Comparison of ENCODE assay signal across 8 cellular contexts in the genomic region with DNA sequence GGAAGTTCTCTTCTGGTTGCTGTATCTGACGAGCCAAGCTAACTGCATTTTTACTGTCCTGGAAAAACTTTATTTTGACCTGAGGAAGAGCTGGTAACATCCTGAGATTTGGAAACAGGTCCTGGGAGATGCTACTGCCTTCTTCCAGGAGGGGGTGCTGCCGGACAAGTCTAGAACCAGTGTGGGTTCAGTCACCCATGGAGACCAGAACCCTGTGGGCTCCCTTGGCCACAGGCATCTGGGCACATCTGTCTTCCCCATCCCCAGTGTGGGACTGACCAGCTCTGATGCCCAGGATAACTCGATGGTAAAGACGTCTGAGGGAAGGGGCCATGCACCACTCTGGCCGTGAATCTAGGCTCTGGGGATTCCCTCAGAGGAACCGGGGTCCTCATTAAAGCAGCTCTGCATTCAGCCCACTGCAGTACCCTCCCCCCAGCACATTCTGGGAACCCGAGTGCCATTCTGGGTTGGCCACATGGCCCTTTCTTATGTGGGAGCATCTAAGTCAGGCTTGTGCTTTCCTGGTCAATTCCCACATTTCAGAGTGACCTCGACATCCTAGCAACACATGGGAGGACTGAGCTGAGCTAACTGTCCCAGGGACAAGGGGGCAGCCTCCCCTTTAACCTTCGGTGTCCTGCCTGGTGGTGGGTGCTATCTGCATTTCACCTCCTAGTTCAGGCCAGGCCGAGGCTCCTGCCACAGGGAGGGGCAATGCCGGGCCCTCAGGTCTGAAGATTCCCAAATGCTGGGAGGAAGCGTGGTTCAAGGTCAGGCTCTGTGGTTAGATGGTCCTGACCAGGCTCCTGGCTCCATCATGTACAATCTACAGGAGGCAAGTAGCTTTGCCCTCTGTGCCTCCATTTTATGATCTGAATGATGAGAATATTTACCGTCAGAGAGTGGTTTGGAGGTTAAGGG. TPM values are rescaled to one million over a fixed set of nuclear protein-coding genes. Genes with fewer than 3 reads are reported as not detected.
DNase-seq lines count a peak whose midpoint lies in the region; ATAC-seq, FAIRE-seq and TF ChIP-seq lines count a peak whose summit lies in the region.

No MANE protein-coding gene starts in this region.

- H3K14ac ChIP-seq in IMR-90 (replicated peaks; ENCODE audit: low read depth, low read length): no peak overlapping the region

- H3K4me1 ChIP-seq in IMR-90 (ENCODE audit: control insufficient read depth, insufficient read depth, low read length) (no peaks in the 10 kb centered on the region), kidney (ENCODE audit: control insufficient read depth in 1 of 2, insufficient read depth in 1 of 2, low read depth in 1 of 2, low read length in 2 of 2) (peaks cover 20 to 23% of the 10 kb centered on the region in 2 donors)

- H3K4me2 ChIP-seq in IMR-90 (ENCODE audit: low read depth, low read length): no peak overlapping the region

- BruUV-seq in IMR-90 (replicated peaks; lab: Mats Ljungman, UMichigan): no TSS peak

- no peak for TF ChIP-seq POLR2A in IMR-90 (IDR thresholded peaks at IDR 0.05; ENCODE audit: low read depth, low read length)

- H3K4ac ChIP-seq in IMR-90 (ENCODE audit: low read depth, low read length): no peak overlapping the region

- CTCF ChIA-PET in IMR-90 (lab: Yijun Ruan, JAX): interaction anchor here (0.6 to 1.8 kb wide), 6 partner anchors 10 to 187 kb away, joined by 3 to 7 read pairs (median 4); a partner anchor contains a TSS
- CTCF ChIA-PET in T-cell (lab: Charles Lee): interaction anchor here (0.6 to 1.4 kb wide), 6 partner anchors 29 to 926 kb away, joined by 3 to 4 read pairs (median 4); a partner anchor contains a TSS

- H3K27ac Mint-ChIP-seq in T-cell: peak overlapping the region; percentile 19 to 36

- H4K91ac ChIP-seq in IMR-90 (ENCODE audit: insufficient read depth, low read depth, low read length): no peak overlapping the region

- in situ Hi-C loops in IMR-90 (cut with MboI; ENCODE audit: low sequenced_read_pairs): loop anchor here (5.0 kb wide), 1 partner anchor 254 kb away; no protein-coding TSS in a partner anchor

- POLR2A ChIA-PET in IMR-90 (lab: Charles Lee; ENCODE audit: unreplicated experiment) (interaction anchor here (0.7 kb wide), 1 partner anchor 134 kb away, joined by 4 read pairs; a partner anchor contains a TSS), T-cell (lab: Charles Lee) (interaction anchor here in 1 of 2 donors (0.6 kb wide), 1 partner anchor 178 kb away, joined by 3 read pairs; no protein-coding TSS in a partner anchor)

- no peak overlapping the region for H4K8ac ChIP-seq in IMR-90 (ENCODE audit: low read depth in 2 of 2, low read length in 2 of 2)

- H3K9me3 ChIP-seq in IMR-90 (ENCODE audit: control insufficient read depth, insufficient read depth, low read length) (no peaks in the 10 kb centered on the region), kidney (ENCODE audit: control insufficient read depth in 1 of 2, low read length in 2 of 2) (no peaks in the 10 kb centered on the region)

- 0 out of 2 replicates have a peak, but pooled peaks cover 3% of the 10 kb centered on the region for H3K9me1 ChIP-seq in IMR-90 (ENCODE audit: insufficient read depth, low read length)

- H2BK5ac ChIP-seq in IMR-90 (ENCODE audit: low read depth, low read length, poor library complexity, severe bottlenecking): no peak overlapping the region

- H3K4me3 ChIP-seq in IMR-90 (ENCODE audit: insufficient read depth, low read depth, low read length) (no peak overlapping the region), kidney (ENCODE audit: low read length in 2 of 2) (peak overlapping the region in 1 of 2 donors; percentile 34)

- peak overlapping the region; percentile 79 for H2AK9ac ChIP-seq in IMR-90 (replicated peaks; ENCODE audit: low read depth, low read length, poor library complexity)

- H3K9ac ChIP-seq in IMR-90 (ENCODE audit: low read depth, low read length): no peak overlapping the region
- H3K9ac ChIP-seq in kidney (ENCODE audit: low read length in 2 of 2): peak overlapping the region; percentile 22 to 45

- no peaks in the 10 kb centered on the region for H3K36me3 Mint-ChIP-seq in T-cell

- no peak overlapping the region for H3K4me3 Mint-ChIP-seq in T-cell

- dilution Hi-C loops in IMR-90 (cut with HindIII; ENCODE audit: low sequenced_read_pairs, unreplicated experiment): no loop called here

- 59% methylated on average over 5 of the region's 13 CpGs; no CpG with 5 or more reads in 1 of the 2 experiments for WGBS in IMR-90 (ENCODE audit: extremely low coverage in 2 of 2, insufficient read length in 1 of 2), 2 experiments

- H3K9me3 Mint-ChIP-seq in T-cell: no peaks in the 10 kb centered on the region

- peaks cover 0 to 9% of the 10 kb centered on the region in 2 experiments; a peak in 1 of 4 replicates for H3K79me1 ChIP-seq in IMR-90 (ENCODE audit: low read depth in 1 of 2, low read length in 2 of 2)

- no peak for FAIRE-seq in kidney (lab: Jason Lieb, UNC)

- intact Hi-C loops in IMR-90 (cut with micrococcal nuclease) (loop anchor here (1.0 to 10.0 kb wide), 4 partner anchors 134 to 362 kb away; a partner anchor contains a TSS), kidney (cut with DNase I) (loop anchor here (10.0 kb wide), 1 partner anchor 252 kb away; no protein-coding TSS in a partner anchor)

- H2BK15ac ChIP-seq in IMR-90 (ENCODE audit: low read depth, low read length): no peak overlapping the region

- H3K56ac ChIP-seq in IMR-90 (ENCODE audit: extremely low read depth, insufficient read depth, low read length): no peak overlapping the region

- no peak overlapping the region for H3K27ac ChIP-seq in IMR-90 (ENCODE audit: insufficient read depth, low read length)
- peak overlapping the region; percentile 77 to 85 for H3K27ac ChIP-seq in kidney (ENCODE audit: low read depth in 2 of 2, low read length in 2 of 2)

- no peak overlapping the region for H3K23ac ChIP-seq in IMR-90 (ENCODE audit: low read depth, low read length)

- no peak overlapping the region for H2AFZ ChIP-seq in IMR-90 (replicated peaks; ENCODE audit: low read length, poor library complexity)

- H3K36me3 ChIP-seq in IMR-90 (ENCODE audit: control insufficient read depth, insufficient read depth, low read length) (peaks cover 10% of the 10 kb centered on the region; the same call in 1 of the 2 replicates), kidney (ENCODE audit: control insufficient read depth in 1 of 2, insufficient read depth in 2 of 2, low read length in 2 of 2) (no peaks in the 10 kb centered on the region)

- peak; percentile 60 for ATAC-seq in IMR-90 (ENCODE audit: low read depth)
- peak in 1 of 4 experiments; percentile 14 for ATAC-seq in T-cell (replicated peaks in 1 of 4)
- no peak for ATAC-seq in HG03439 (IDR thresholded peaks at IDR 0.05; ENCODE audit: unreplicated experiment)

- H4K20me1 ChIP-seq in IMR-90 (ENCODE audit: insufficient read depth, low read length): 0 out of 2 replicates have a peak, but pooled peaks cover 5% of the 10 kb centered on the region

- H2BK120ac ChIP-seq in IMR-90 (ENCODE audit: low read depth, low read length): no peak overlapping the region

- DNase-seq in DMS53 treated with DMSO at 0.1 percent for 48 hours (lab: John Stamatoyannopoulos, UW; ENCODE audit: unreplicated experiment) (peak; percentile 12), IMR-90 (peak; percentile 67), T-cell (peak in 23 of 34 experiments; percentile 23 to 60 (median 48)), kidney (peak; percentile 82), ureter (ENCODE audit: low spot score) (no peak)
- peak; percentile 44 for DNase-seq in central memory CD4-positive, alpha-beta T cell
- DNase-seq in stimulated activated CD4-positive, alpha-beta T cell treated with anti-CD3 and anti-CD28 coated beads, Interleukin-12 subunit alpha, Interleukin-12 subunit beta, amount 100 ng/mL, for 48 hours (ENCODE audit: low read depth in 2 of 3, low spot score in 1 of 3): peak in 2 of 3 donors; percentile 19 to 32

- TF ChIP-seq RAD21 in IMR-90 (IDR thresholded peaks at IDR 0.05; ENCODE audit: low read length): peak; percentile 85

- no peak overlapping the region for H2AK5ac ChIP-seq in IMR-90 (ENCODE audit: low read depth, low read length)

- H3K4me1 Mint-ChIP-seq in T-cell: peaks cover 5 to 12% (median 6%) of the 10 kb centered on the region in 3 donors

- H2BK20ac ChIP-seq in IMR-90 (ENCODE audit: low read depth, low read length): no peak overlapping the region

- no peak overlapping the region for H4K5ac ChIP-seq in IMR-90 (ENCODE audit: low read depth, low read length)

- H3K18ac ChIP-seq in IMR-90 (ENCODE audit: low read depth, low read length): no peak overlapping the region

- H3K27me3 Mint-ChIP-seq in T-cell: no peaks in the 10 kb centered on the region

- no peaks in the 10 kb centered on the region for H3K27me3 ChIP-seq in IMR-90 (ENCODE audit: control insufficient read depth, insufficient read depth, low read length)

- TF ChIP-seq CTCF in IMR-90 (conservative IDR thresholded peaks at IDR 0.05; ENCODE audit: low read depth, low read length) (peak; percentile 81), kidney (IDR thresholded peaks at IDR 0.05; ENCODE audit: borderline replicate concordance, extremely low read depth, insufficient read depth) (peak; percentile 78)

RNA-seq across cellular contexts. Expression of a gene that starts 6.4 kb away (rescaled TPM):
- total RNA-seq in IMR-90 (2012; rRNA removed): 0.28 and 0.54 TPM in 2 replicates
- polyA plus RNA-seq in IMR-90 (2012; rRNA removed): 0.63 and 0.70 TPM in 2 replicates
- 1.00 and 1.9 TPM in 2 replicates for polyA plus RNA-seq in IMR-90 (2012; cell fraction: cytosol; rRNA removed)
- polyA plus RNA-seq in IMR-90 (2012; cell fraction: nucleus; rRNA removed; ENCODE audit: low replicate concordance): 1.9 and 3.9 TPM in 2 replicates
- 1 to 10 TPM; 1.9 to 6.7 (median 5.4) TPM for total RNA-seq in T-cell
- total RNA-seq in kidney: 6.6 TPM
- 11.2 TPM for polyA plus RNA-seq in kidney (ENCODE audit: insufficient read depth, low read depth, low replicate concordance)
- total RNA-seq in ureter: 2.7 TPM

RNA-seq across cellular contexts. Expression of a gene that starts 6.5 kb away (rescaled TPM):
- total RNA-seq in IMR-90 (2012; rRNA removed): 2.9 and 3.1 TPM in 2 replicates
- polyA plus RNA-seq in IMR-90 (2012; rRNA removed): 6.3 and 7.8 TPM in 2 replicates
- 3.9 and 8.2 TPM in 2 replicates for polyA plus RNA-seq in IMR-90 (2012; cell fraction: cytosol; rRNA removed)
- polyA plus RNA-seq in IMR-90 (2012; cell fraction: nucleus; rRNA removed; ENCODE audit: low replicate concordance): 20.0 and 44.8 TPM in 2 replicates
- 10 to 100 TPM in 3 of 5 donors, 1 to 10 TPM in 2; 4.2 to 12.1 (median 10.1) TPM for total RNA-seq in T-cell
- total RNA-seq in kidney: 30.2 TPM
- polyA plus RNA-seq in kidney (ENCODE audit: insufficient read depth, low read depth, low replicate concordance): 38.3 TPM
- total RNA-seq in ureter: 18.0 TPM

RNA-seq across cellular contexts. Expression of a gene that starts 12.2 kb away (rescaled TPM):
- total RNA-seq in IMR-90 (2012; rRNA removed): 0.28 and 0.36 TPM in 2 replicates
- 0.55 and 0.65 TPM in 2 replicates for polyA plus RNA-seq in IMR-90 (2012; rRNA removed)
- polyA plus RNA-seq in IMR-90 (2012; cell fraction: cytosol; rRNA removed): 0.82 and 0.94 TPM in 2 replicates
- 0.32 and 0.49 TPM in 2 replicates for polyA plus RNA-seq in IMR-90 (2012; cell fraction: nucleus; rRNA removed; ENCODE audit: low replicate concordance)
- total RNA-seq in T-cell: 10 to 100 TPM in 1 of 5 donors, 1 to 10 TPM in 4; 2.9 to 10.6 (median 7.6) TPM
- total RNA-seq in kidney: 6.1 TPM
- polyA plus RNA-seq in kidney (ENCODE audit: insufficient read depth, low read depth, low replicate concordance): 17.1 TPM
- 1.6 TPM for total RNA-seq in ureter

RNA-seq across cellular contexts. Expression of a gene that starts 12.9 kb away (rescaled TPM):
- total RNA-seq in IMR-90 (2012; rRNA removed) (12.8 and 15.6 TPM in 2 replicates), T-cell (10 to 100 TPM; 24.5 to 62.6 (median 53.6) TPM), kidney (15.2 TPM), ureter (14.3 TPM)
- polyA plus RNA-seq in IMR-90 (2012; rRNA removed) (31.1 and 38.9 TPM in 2 replicates), kidney (ENCODE audit: insufficient read depth, low read depth, low replicate concordance) (20.0 TPM)
- polyA plus RNA-seq in IMR-90 (2012; cell fraction: cytosol; rRNA removed): 20.0 and 29.8 TPM in 2 replicates
- 49.6 and 116 TPM in 2 replicates for polyA plus RNA-seq in IMR-90 (2012; cell fraction: nucleus; rRNA removed; ENCODE audit: low replicate concordance)

RNA-seq across cellular contexts. Expression of a gene that starts 28.1 kb away (rescaled TPM):
- total RNA-seq in IMR-90 (2012; rRNA removed): 0.18 and 0.28 TPM in 2 replicates
- 0.77 and 0.97 TPM in 2 replicates for polyA plus RNA-seq in IMR-90 (2012; rRNA removed)
- 0.65 and 0.75 TPM in 2 replicates for polyA plus RNA-seq in IMR-90 (2012; cell fraction: cytosol; rRNA removed)
- 2.3 and 3.8 TPM in 2 replicates for polyA plus RNA-seq in IMR-90 (2012; cell fraction: nucleus; rRNA removed; ENCODE audit: low replicate concordance)
- total RNA-seq in T-cell: 100 to 1,000 TPM; 150 to 271 (median 243) TPM
- total RNA-seq in kidney: 7.1 TPM
- polyA plus RNA-seq in kidney (ENCODE audit: insufficient read depth, low read depth, low replicate concordance): 0.30 TPM
- 5.7 TPM for total RNA-seq in ureter
